In the genomic region with DNA sequence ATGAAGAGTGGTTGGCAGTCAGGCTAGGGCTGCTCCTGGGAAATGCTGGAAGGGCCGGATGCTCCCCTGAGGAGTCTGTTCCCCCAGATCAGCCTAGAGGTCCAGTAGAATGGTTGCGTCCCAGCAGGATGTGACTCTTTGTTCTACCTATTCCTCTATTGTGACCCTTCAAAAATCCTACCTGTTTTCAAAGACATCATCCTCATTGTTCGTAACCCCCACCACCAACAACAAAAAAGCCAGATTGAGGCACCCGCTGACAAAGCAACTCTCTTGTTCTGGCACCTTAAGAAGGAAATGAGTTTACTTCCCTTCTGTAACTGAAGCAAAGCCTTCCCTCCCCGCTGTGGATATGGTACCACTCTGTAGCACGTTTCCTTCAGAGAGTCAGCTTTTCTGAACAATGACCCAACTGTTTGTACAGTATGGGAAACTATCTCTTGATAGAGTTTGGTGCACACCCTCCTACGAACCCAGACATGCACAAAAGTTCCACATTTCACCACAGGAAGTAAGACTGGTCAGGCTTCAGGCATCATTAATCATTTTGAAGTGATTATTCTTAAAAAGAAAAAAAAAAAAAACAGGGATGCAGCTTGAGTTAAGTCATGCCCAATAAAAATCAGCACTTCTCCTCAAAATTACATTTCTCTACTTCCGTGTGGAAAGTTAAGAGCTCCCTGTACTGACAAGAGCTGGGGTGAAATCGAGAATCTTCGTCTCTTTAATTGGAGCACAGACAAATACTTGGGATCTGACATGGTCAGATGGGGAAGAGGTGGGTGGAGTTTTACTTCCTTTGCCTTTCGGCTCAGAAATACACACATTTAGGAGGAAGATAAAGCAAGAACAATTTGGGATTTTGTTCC, we compare ENCODE assay signal across 10 cellular contexts.
A peak's percentile ranks its signal among the peaks of the same experiment; 100 is the strongest.
DNase-seq lines count a peak whose midpoint lies in the region; ATAC-seq and TF ChIP-seq lines count a peak whose summit lies in the region.
"Had no signal": no experiment of that assay in that cellular context is flagged by ENCODE, and none has a peak within 500 bp of the region (broad histone marks: within the 10 kb centered on the region; RNA-seq: fewer than 3 reads in every experiment).

No MANE protein-coding gene starts in this region.

- no peaks in the 10 kb centered on the region for H3K4me1 Mint-ChIP-seq in activated T-helper 17 cell treated with anti-CD3 and anti-CD28 coated beads, Interleukin-2, amount 50 U/mL, for 72 hours

- no peaks in the 10 kb centered on the region for H3K36me3 Mint-ChIP-seq in activated T-helper 17 cell treated with anti-CD3 and anti-CD28 coated beads, Interleukin-2, amount 50 U/mL, for 72 hours (ENCODE audit: low read depth)

- no peak overlapping the region for H3K4me3 Mint-ChIP-seq in activated T-helper 17 cell treated with anti-CD3 and anti-CD28 coated beads, Interleukin-2, amount 50 U/mL, for 72 hours

- peak overlapping the region; percentile 4 to 18 for H3K4me3 ChIP-seq in cardiac fibroblast (replicated peaks in 1 of 2; ENCODE audit: low read depth in 2 of 2, low read length in 2 of 2)
- H3K4me3 ChIP-seq: cardiac muscle cell had no signal

- H3K27ac Mint-ChIP-seq in activated T-helper 17 cell treated with anti-CD3 and anti-CD28 coated beads, Interleukin-2, amount 50 U/mL, for 72 hours = no peak overlapping the region

- no peak for TF ChIP-seq CTCF in cardiac fibroblast (IDR thresholded peaks at IDR 0.05; ENCODE audit: low read depth, low read length)

- peaks cover 3% of the 10 kb centered on the region for H3K9me3 Mint-ChIP-seq in activated T-helper 17 cell treated with anti-CD3 and anti-CD28 coated beads, Interleukin-2, amount 50 U/mL, for 72 hours

- peaks cover 38% of the 10 kb centered on the region for H3K27me3 Mint-ChIP-seq in activated T-helper 17 cell treated with anti-CD3 and anti-CD28 coated beads, Interleukin-2, amount 50 U/mL, for 72 hours

- ATAC-seq in HG03442 (IDR thresholded peaks at IDR 0.05; ENCODE audit: unreplicated experiment) (peak; percentile 46), GM19455 (IDR thresholded peaks at IDR 0.05; ENCODE audit: unreplicated experiment) (no peak)
- no peak for ATAC-seq in activated T-helper 17 cell treated with anti-CD3 and anti-CD28 coated beads, Interleukin-2, amount 50 U/mL, for 72 hours (replicated peaks)

- DNase-seq in COLO829 (ENCODE audit: low spot score) (peak; percentile 90), cardiac fibroblast (ENCODE audit: low read depth in 2 of 2) (peak; percentile 64 to 74), medulla oblongata (ENCODE audit: extremely low spot score) (peak; percentile 52), NCI-H2107 (lab: John Stamatoyannopoulos, UW) (no peak), NCI-H1436 (lab: John Stamatoyannopoulos, UW) (no peak)
- DNase-seq: NCI-H748 treated with DMSO at 0.1 percent for 48 hours had no signal

Comparison
In these comparisons a context has a peak if more than half of its experiments do, and no peak if none do; other contexts are left out.
1. DNase-seq: peak in COLO829 (single experiment), cardiac fibroblast (2 of 2) and medulla oblongata (single experiment); none in NCI-H2107 (single experiment) and NCI-H1436 (single experiment).